In genomic region chr14:38125484-38125912, GRCh38 we compare ENCODE assay signal across 15 cellular contexts.
DNase-seq lines count a peak whose midpoint lies in the region; ATAC-seq and TF ChIP-seq lines count a peak whose summit lies in the region.
"Had no signal": no experiment of that assay in that cellular context is flagged by ENCODE, and none has a peak within 500 bp of the region (broad histone marks: within the 10 kb centered on the region; RNA-seq: fewer than 3 reads in every experiment).

No MANE protein-coding gene starts in this region.

- H3K9me3 Mint-ChIP-seq in neural progenitor cell = no peaks in the 10 kb centered on the region
- H3K9me3 Mint-ChIP-seq: activated B cell treated with CpG ODN at 0.5 μM for 24 hours; activated T-cell treated with anti-CD3 and anti-CD28 coated beads, Interleukin-2, amount 50 U/mL, for 4 hours had no signal

- H3K4me1 ChIP-seq in PC-3 (ENCODE audit: insufficient read depth, low read length) (peaks cover 14% of the 10 kb centered on the region), neural progenitor cell (no peaks in the 10 kb centered on the region), transverse colon (peaks cover 0 to 3% (median 0%) of the 10 kb centered on the region in 4 donors), psoas muscle (no peaks in the 10 kb centered on the region)
- H3K4me1 ChIP-seq: Caco-2, left lung, SJSA1 had no signal

- POLR2A ChIA-PET in PC-3 (lab: Charles Lee; ENCODE audit: unreplicated experiment) = no interaction called here

- no peak for TF ChIP-seq POLR2A in transverse colon (IDR thresholded peaks at IDR 0.05)

- BruUV-seq in PC-3 (replicated peaks; lab: Mats Ljungman, UMichigan) = no TSS peak

- TF ChIP-seq CTCF in PC-3 (conservative IDR thresholded peaks at IDR 0.05; ENCODE audit: low read depth, low read length) (no peak), neural progenitor cell (IDR thresholded peaks at IDR 0.05) (no peak), transverse colon (IDR thresholded peaks at IDR 0.05) (no peak), psoas muscle (IDR thresholded peaks at IDR 0.05) (no peak)

- no peak overlapping the region for H3K27ac Mint-ChIP-seq in neural progenitor cell
- H3K27ac Mint-ChIP-seq: activated B cell treated with CpG ODN at 0.5 μM for 24 hours had no signal

- CTCF ChIA-PET in PC-3 (lab: Charles Lee) = no interaction called here

- no peak overlapping the region for H3K27ac ChIP-seq in PC-3 (ENCODE audit: low read length)
- no peak overlapping the region for H3K27ac ChIP-seq in neural progenitor cell
- no peak overlapping the region for H3K27ac ChIP-seq in transverse colon
- H3K27ac ChIP-seq in psoas muscle = no peak overlapping the region
- H3K27ac ChIP-seq: left lung, SJSA1 had no signal

- H3F3A ChIP-seq in PC-3 (ENCODE audit: low read length, unreplicated experiment) = no peaks in the 10 kb centered on the region
- H3F3A ChIP-seq in neural progenitor cell (ENCODE audit: low read depth) = no peaks in the 10 kb centered on the region

- no peak for ATAC-seq in PC-3
- ATAC-seq in HG03108 (IDR thresholded peaks at IDR 0.05; ENCODE audit: unreplicated experiment) = no peak
- no peak for ATAC-seq in psoas muscle
- ATAC-seq: activated T-cell treated with anti-CD3 and anti-CD28 coated beads, Interleukin-2, amount 50 U/mL, for 4 hours; left lung had no signal

- H3K9me2 ChIP-seq in PC-3 (replicated peaks; ENCODE audit: low read length) = no peaks in the 10 kb centered on the region

- H3K4me3 Mint-ChIP-seq in neural progenitor cell = no peak overlapping the region
- H3K4me3 Mint-ChIP-seq: activated B cell treated with CpG ODN at 0.5 μM for 24 hours; activated T-cell treated with anti-CD3 and anti-CD28 coated beads, Interleukin-2, amount 50 U/mL, for 4 hours had no signal

- intact Hi-C loops in PC-3 (cut with micrococcal nuclease) = no loop called here
- intact Hi-C loops in transverse colon (cut with DNase I; ENCODE audit: low total_unique reads) = no loop called here
- intact Hi-C loops in psoas muscle (cut with DNase I) = no loop called here

- H3K9ac ChIP-seq in PC-3 (ENCODE audit: low read length) = no peak overlapping the region
- H3K9ac ChIP-seq in neural progenitor cell = no peak overlapping the region

- WGBS in transverse colon (ENCODE audit: low coverage in 1 of 2), 2 donors = 34% methylated on average over 9 of the region's 9 CpGs; no CpG with 5 or more reads in 1 of the 2 donors
- WGBS in psoas muscle, 3 donors = 23 to 26% (median 24%) methylated on average over 9 of the region's 9 CpGs

- in situ Hi-C loops in transverse colon (cut with MboI; ENCODE audit: low pct_ligation_motif_present in 1 of 4, low pct_unique_long_range_greater_than_20kb in 1 of 4, low sequenced_read_pairs in 3 of 4) = no loop called here

- TF ChIP-seq EP300 in transverse colon (IDR thresholded peaks at IDR 0.05; ENCODE audit: low read depth) = no peak

- H3K4me2 ChIP-seq in PC-3 (ENCODE audit: low read length) (no peak overlapping the region), neural progenitor cell (no peak overlapping the region)

- no peaks in the 10 kb centered on the region for H3K36me3 ChIP-seq in PC-3 (ENCODE audit: low read depth, low read length)
- no peaks in the 10 kb centered on the region for H3K36me3 ChIP-seq in neural progenitor cell
- no peaks in the 10 kb centered on the region for H3K36me3 ChIP-seq in transverse colon
- no peaks in the 10 kb centered on the region for H3K36me3 ChIP-seq in psoas muscle (ENCODE audit: insufficient read depth in 1 of 2, low read depth in 1 of 2)
- H3K36me3 ChIP-seq: left lung, SJSA1 had no signal

- H2AFZ ChIP-seq in PC-3 (ENCODE audit: low read length) (0 out of 2 replicates have a peak overlapping the region, but pooled peaks have one; percentile 11), neural progenitor cell (replicated peaks) (peak overlapping the region; percentile 12)

- H3K4me3 ChIP-seq in PC-3 (ENCODE audit: low read length) (no peak overlapping the region), neural progenitor cell (no peak overlapping the region), transverse colon (no peak overlapping the region), psoas muscle (no peak overlapping the region)
- H3K4me3 ChIP-seq: left lung, SJSA1 had no signal

- H3K36me3 Mint-ChIP-seq in neural progenitor cell = no peaks in the 10 kb centered on the region

- H4K20me1 ChIP-seq in PC-3 (ENCODE audit: low read length) = no peaks in the 10 kb centered on the region
- no peaks in the 10 kb centered on the region for H4K20me1 ChIP-seq in neural progenitor cell (ENCODE audit: low read depth)

- no peaks in the 10 kb centered on the region for H3K79me2 ChIP-seq in PC-3 (ENCODE audit: low read length)
- no peaks in the 10 kb centered on the region for H3K79me2 ChIP-seq in neural progenitor cell (ENCODE audit: low read depth)

- DNase-seq in EH (ENCODE audit: low read depth) = peak; percentile 3
- peak; percentile 78 for DNase-seq in NCI-H146 treated with DMSO at 0.1 percent for 48 hours (lab: John Stamatoyannopoulos, UW; ENCODE audit: unreplicated experiment)
- no peak for DNase-seq in PC-3
- no peak for DNase-seq in neural progenitor cell (ENCODE audit: low spot score)
- no peak for DNase-seq in transverse colon
- DNase-seq in psoas muscle = no peak
- DNase-seq: activated B cell treated with CpG ODN at 0.5 μM for 24 hours; activated T-cell treated with anti-CD3 and anti-CD28 coated beads, Interleukin-2, amount 50 U/mL, for 4 hours; aorta; Caco-2; effector CD8-positive, alpha-beta T cell; NCI-H187 treated with DMSO at 0.1 percent for 48 hours had no signal

- H3K9me3 ChIP-seq in PC-3 (ENCODE audit: low read length) (no peaks in the 10 kb centered on the region), neural progenitor cell (ENCODE audit: low read depth) (no peaks in the 10 kb centered on the region), transverse colon (no peaks in the 10 kb centered on the region), psoas muscle (no peaks in the 10 kb centered on the region)
- H3K9me3 ChIP-seq: Caco-2, left lung, SJSA1 had no signal

- H3K27me3 Mint-ChIP-seq in neural progenitor cell (ENCODE audit: insufficient read depth, low read depth) = peaks cover 7% of the 10 kb centered on the region
- H3K27me3 Mint-ChIP-seq: activated B cell treated with CpG ODN at 0.5 μM for 24 hours had no signal

- H3K4me1 Mint-ChIP-seq in neural progenitor cell = no peaks in the 10 kb centered on the region
- H3K4me1 Mint-ChIP-seq: activated B cell treated with CpG ODN at 0.5 μM for 24 hours had no signal

- H3K27me3 ChIP-seq in PC-3 (ENCODE audit: low read length) = no peaks in the 10 kb centered on the region
- no peaks in the 10 kb centered on the region for H3K27me3 ChIP-seq in neural progenitor cell
- H3K27me3 ChIP-seq in transverse colon = no peaks in the 10 kb centered on the region
- H3K27me3 ChIP-seq in psoas muscle (ENCODE audit: insufficient read depth in 3 of 3, low read length in 2 of 3) = no peaks in the 10 kb centered on the region
- H3K27me3 ChIP-seq: left lung, SJSA1 had no signal

Comparison
In these comparisons a context has a peak if more than half of its experiments do, and no peak if none do; other contexts are left out.
1. DNase-seq: peak in EH (single experiment) and NCI-H146 treated with DMSO at 0.1 percent for 48 hours (single experiment); none in PC-3 (single experiment), neural progenitor cell (single experiment), transverse colon (single experiment) and psoas muscle (0 of 2).